ENCODE assay signal across 11 cellular contexts in the genomic region with DNA sequence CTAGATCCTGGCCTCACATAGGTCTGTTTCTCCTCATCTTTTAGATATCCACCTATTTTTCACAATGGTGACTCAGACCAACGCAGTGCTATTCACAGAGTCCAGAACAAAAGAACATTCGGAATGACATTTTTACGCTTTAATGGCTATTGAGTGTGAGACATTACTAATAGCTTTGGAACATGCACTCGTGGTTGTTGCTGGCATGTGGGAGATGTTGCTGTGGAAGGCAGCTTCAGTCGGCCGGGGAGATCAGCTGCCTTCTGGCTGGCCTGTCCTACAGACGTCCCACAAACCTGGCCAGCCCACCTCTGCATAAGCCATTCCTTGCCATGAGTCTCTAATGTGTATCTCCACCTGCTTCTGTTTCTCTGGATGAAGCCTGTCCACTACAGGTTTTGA. TPM values are rescaled to one million over a fixed set of nuclear protein-coding genes. Genes with fewer than 3 reads are reported as not detected.
DNase-seq lines count a peak whose midpoint lies in the region; ATAC-seq, FAIRE-seq and TF ChIP-seq lines count a peak whose summit lies in the region.
"Had no signal": no experiment of that assay in that cellular context is flagged by ENCODE, and none has a peak within 500 bp of the region (broad histone marks: within the 10 kb centered on the region; RNA-seq: fewer than 3 reads in every experiment).

No MANE protein-coding gene starts in this region.

- H3K4me3 ChIP-seq in retinal pigment epithelial cell (ENCODE audit: low read length) = no peak overlapping the region
- H3K4me3 ChIP-seq: HAP-1 had no signal

- peak; percentile 54 for FAIRE-seq in endometrium (lab: Jason Lieb, UNC)

- no peak for TF ChIP-seq CTCF in retinal pigment epithelial cell (conservative IDR thresholded peaks at IDR 0.05; ENCODE audit: low read depth, low read length)

- ATAC-seq in HG03025 (IDR thresholded peaks at IDR 0.05; ENCODE audit: low FRiP score, unreplicated experiment) = no peak

- DNase-seq in Daoy (ENCODE audit: low read depth) (peak; percentile 76), NCI-H226 (peak; percentile 3), retinal pigment epithelial cell (ENCODE audit: low read depth) (peak; percentile 91), GOT3 (lab: John Stamatoyannopoulos, UW) (no peak), NCI-H1105 (lab: John Stamatoyannopoulos, UW) (no peak), DMS79 (lab: John Stamatoyannopoulos, UW) (no peak)
- DNase-seq: NCI-H748 treated with DMSO at 0.1 percent for 48 hours; stimulated activated CD4-positive, alpha-beta T cell treated with anti-CD3 and anti-CD28 coated beads, Interleukin-2, amount 100 ng/mL, for 24 hours had no signal

RNA-seq across cellular contexts. Expression of gene MBP, which starts 3.4 kb away (rescaled TPM):
- 0.21 TPM in 1 of 2 replicates, not detected in the other for total RNA-seq in Daoy (2014; rRNA removed; shearing (Covaris generic))

Comparison
In these comparisons a context has a peak if more than half of its experiments do, and no peak if none do; other contexts are left out.
1. DNase-seq: peak in Daoy (single experiment), NCI-H226 (single experiment) and retinal pigment epithelial cell (single experiment); none in GOT3 (single experiment), NCI-H1105 (single experiment) and DMS79 (single experiment).